12 cellular contexts compared by ENCODE assay signal in genomic region chr2:215684448-215685217, GRCh38.
DNase-seq lines count a peak whose midpoint lies in the region; ATAC-seq lines count a peak whose summit lies in the region.
"Had no signal": no experiment of that assay in that cellular context is flagged by ENCODE, and none has a peak within 500 bp of the region (broad histone marks: within the 10 kb centered on the region; RNA-seq: fewer than 3 reads in every experiment).

No MANE protein-coding gene starts in this region.

- no peaks in the 10 kb centered on the region for H3K9me3 ChIP-seq in adipocyte (ENCODE audit: control insufficient read depth, low read length)
- H3K9me3 ChIP-seq in skeletal muscle satellite cell (replicated peaks; ENCODE audit: low read length): no peaks in the 10 kb centered on the region

- no peak for ATAC-seq in HG03095 (IDR thresholded peaks at IDR 0.05; ENCODE audit: unreplicated experiment)
- ATAC-seq in GM18520 (IDR thresholded peaks at IDR 0.05; ENCODE audit: unreplicated experiment): no peak

- H3K27me3 Mint-ChIP-seq in immature natural killer cell (ENCODE audit: low read depth in 3 of 3): peaks cover 0 to 6% (median 5%) of the 10 kb centered on the region in 3 donors

- peak overlapping the region; percentile 5 for H3K4me2 ChIP-seq in skeletal muscle satellite cell (ENCODE audit: low read length)

- H3K36me3 ChIP-seq in adipocyte (ENCODE audit: control insufficient read depth, insufficient read depth, low read length, severe bottlenecking) (no peaks in the 10 kb centered on the region), skeletal muscle satellite cell (ENCODE audit: insufficient read depth, low read length) (no peaks in the 10 kb centered on the region)

- no peak overlapping the region for H3K27ac Mint-ChIP-seq in immature natural killer cell

- H3K4me1 Mint-ChIP-seq in immature natural killer cell: peaks cover 16 to 21% of the 10 kb centered on the region in 2 donors

- peak; percentile 52 for DNase-seq in GM03348 (ENCODE audit: low spot score)
- peak; percentile 44 for DNase-seq in adipocyte (ENCODE audit: low read depth)
- peak; percentile 11 for DNase-seq in foreskin melanocyte
- DNase-seq in immature natural killer cell: no peak
- no peak for DNase-seq in NCI-H2171 (lab: John Stamatoyannopoulos, UW)
- DNase-seq: activated CD8-positive, alpha-beta memory T cell treated with anti-CD3 and anti-CD28 coated beads for 24 hours; activated effector memory CD4-positive, alpha-beta T cell treated with anti-CD3 and anti-CD28 coated beads, Interleukin-2, amount 50 U/mL, for 16 hours; KBM-7; NCI-H187 treated with DMSO at 0.1 percent for 48 hours had no signal

- no peak overlapping the region for H3K4me3 ChIP-seq in adipocyte (ENCODE audit: low read length)
- no peak overlapping the region for H3K4me3 ChIP-seq in skeletal muscle satellite cell (ENCODE audit: low read length)

- H3K4me1 ChIP-seq in adipocyte (ENCODE audit: control insufficient read depth, insufficient read depth, low read length) (peaks cover 36% of the 10 kb centered on the region), skeletal muscle satellite cell (ENCODE audit: control insufficient read depth, insufficient read depth, low read length) (peaks cover 51% of the 10 kb centered on the region)

- no peaks in the 10 kb centered on the region for H3K36me3 Mint-ChIP-seq in immature natural killer cell

- H3K4me3 Mint-ChIP-seq in immature natural killer cell: no peak overlapping the region

- peak overlapping the region; percentile 58 for H3K9ac ChIP-seq in adipocyte (ENCODE audit: low read length)
- peak overlapping the region; percentile 25 for H3K9ac ChIP-seq in skeletal muscle satellite cell (ENCODE audit: low read depth, low read length)

- H3K27me3 ChIP-seq in adipocyte (replicated peaks; ENCODE audit: control insufficient read depth, insufficient read depth, low read length) (no peaks in the 10 kb centered on the region), skeletal muscle satellite cell (ENCODE audit: control insufficient read depth, insufficient read depth, low read length) (no peaks in the 10 kb centered on the region)

- peaks cover 0 to 8% (median 0%) of the 10 kb centered on the region in 6 donors for H3K9me3 Mint-ChIP-seq in immature natural killer cell

Comparison
In these comparisons a context has a peak if more than half of its experiments do, and no peak if none do; other contexts are left out.
1. DNase-seq: peak in GM03348 (single experiment), adipocyte (single experiment) and foreskin melanocyte (single experiment); none in immature natural killer cell (0 of 3) and NCI-H2171 (single experiment).